8 cellular contexts compared by ENCODE assay signal in the genomic region with DNA sequence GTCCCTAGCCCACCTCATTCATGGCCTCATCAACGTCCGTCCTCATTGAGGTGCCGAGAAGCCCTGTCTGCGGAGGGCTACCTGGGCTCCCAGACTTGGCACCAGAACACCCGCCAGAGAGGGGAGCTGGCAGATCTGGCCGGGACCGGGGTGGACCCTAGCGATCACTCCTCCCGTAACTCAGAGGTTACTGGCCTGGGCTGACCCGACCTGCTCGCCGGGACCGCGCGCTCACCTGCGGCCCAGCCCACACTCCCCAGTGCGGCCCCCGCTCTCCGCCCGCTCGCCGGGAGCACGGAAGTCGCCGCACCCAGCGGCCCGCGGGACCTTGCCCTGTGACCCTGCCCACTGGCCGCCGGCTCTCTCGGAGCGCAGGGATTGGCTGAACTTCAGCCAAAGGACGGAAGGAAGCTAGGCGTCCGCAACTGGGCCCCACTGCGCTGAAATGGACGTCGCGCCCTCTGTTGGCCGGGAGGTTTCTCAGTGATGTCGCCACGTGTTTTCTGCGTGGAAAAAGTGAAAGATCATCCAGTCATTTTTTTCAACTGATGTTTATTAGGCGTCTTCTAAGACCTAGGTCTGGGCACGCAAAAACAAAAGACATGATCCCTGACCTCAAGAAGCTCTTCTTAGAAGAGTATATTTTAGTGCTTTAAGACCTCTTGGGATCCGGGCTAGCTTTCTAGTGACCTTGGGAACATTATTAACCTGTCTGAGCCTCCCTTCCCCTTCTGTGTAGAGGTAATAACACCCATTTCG. TPM values are rescaled to one million over a fixed set of nuclear protein-coding genes. Genes with fewer than 3 reads are reported as not detected.
DNase-seq lines count a peak whose midpoint lies in the region; ATAC-seq, FAIRE-seq and TF ChIP-seq lines count a peak whose summit lies in the region.

Gene SMIM12, minus strand, starts transcription at position 308 of the 759 bp plus-strand sequence. CDS start 3,772 bp downstream, outside the sequence.

- no TSS peak for BruUV-seq in mammary epithelial cell (replicated peaks; lab: Mats Ljungman, UMichigan)

- in situ Hi-C loops in ACHN (cut with HindIII; ENCODE audit: low pct_ligation_motif_present, low pct_unique_long_range_greater_than_20kb, low sequenced_read_pairs) (no loop called here), mammary epithelial cell (cut with MboI; ENCODE audit: low sequenced_read_pairs in 2 of 2) (loop anchor here in 1 of 2 donors (25.0 kb wide), 1 partner anchor 703 kb away; the partner anchor contains the start of genes KIAA0319L, NCDN and TFAP2E)

- intact Hi-C loops in mammary epithelial cell (cut with micrococcal nuclease): loop anchor here (10.0 kb wide), 1 partner anchor 335 kb away; the partner anchor contains the start of gene SFPQ

- peak within 1 kb of the TSS; percentile 88 for H3K9ac ChIP-seq in mammary epithelial cell (ENCODE audit: insufficient read depth, low read length)

- H3K79me2 ChIP-seq in mammary epithelial cell (ENCODE audit: insufficient read depth, low read length): peaks cover 50% of the 10 kb centered on the region

- CTCF ChIA-PET in mammary epithelial cell (lab: Charles Lee; ENCODE audit: low non-redundant PET): interaction anchor here (0.5 to 0.7 kb wide), 5 partner anchors 59 to 1071 kb away, joined by 3 to 25 read pairs (median 3); partner anchors contain the start of gene AGO3

- peak; percentile 98 for ATAC-seq in GM18867 (IDR thresholded peaks at IDR 0.05; ENCODE audit: unreplicated experiment)
- ATAC-seq in HG03108 (IDR thresholded peaks at IDR 0.05; ENCODE audit: unreplicated experiment): peak; percentile 95

- H4K20me1 ChIP-seq in mammary epithelial cell (ENCODE audit: insufficient read depth, low read length): no peaks in the 10 kb centered on the region

- H3K36me3 ChIP-seq in WERI-Rb-1 (peaks cover 22% of the 10 kb centered on the region), mammary epithelial cell (ENCODE audit: insufficient read depth, low read length) (peaks cover 11% of the 10 kb centered on the region), small intestine (ENCODE audit: control insufficient read depth in 2 of 2, insufficient read depth in 2 of 2, low read length in 2 of 2) (peaks cover 5 to 12% of the 10 kb centered on the region in 2 donors)

- H3K9me3 ChIP-seq in WERI-Rb-1 (ENCODE audit: severe bottlenecking) (no peaks in the 10 kb centered on the region), mammary epithelial cell (replicated peaks; ENCODE audit: insufficient read depth, low read length) (no peaks in the 10 kb centered on the region), small intestine (ENCODE audit: control insufficient read depth, low read depth) (no peaks in the 10 kb centered on the region)

- FAIRE-seq in small intestine (lab: Jason Lieb, UNC): peak; percentile 10

- dilution Hi-C loops in mammary epithelial cell (cut with HindIII; ENCODE audit: low sequenced_read_pairs): no loop called here

- H3K27ac ChIP-seq in WERI-Rb-1 (peak within 1 kb of the TSS; percentile 55), mammary epithelial cell (ENCODE audit: insufficient read depth, low read depth, low read length) (peak within 1 kb of the TSS; percentile 66), small intestine (ENCODE audit: low read depth in 1 of 2, low read length in 1 of 2) (peak within 1 kb of the TSS; percentile 88 to 89)

- H3K27me3 ChIP-seq in WERI-Rb-1 (ENCODE audit: insufficient read depth, low read depth, severe bottlenecking) (no peaks in the 10 kb centered on the region), mammary epithelial cell (ENCODE audit: insufficient read depth, low read length) (no peaks in the 10 kb centered on the region), small intestine (ENCODE audit: control insufficient read depth in 2 of 2, insufficient read depth in 2 of 2, low read length in 2 of 2) (no peaks in the 10 kb centered on the region)

- H3K4me2 ChIP-seq in mammary epithelial cell (ENCODE audit: insufficient read depth, low read depth, low read length): peak within 1 kb of the TSS; percentile 72

- DNase-seq in ACHN (peak; percentile 91), NCI-H2196 (lab: John Stamatoyannopoulos, UW; ENCODE audit: unreplicated experiment) (peak; percentile 93), WERI-Rb-1 (peak; percentile 94), mammary epithelial cell (peak; percentile 87), iPS-NIHi11 (ENCODE audit: low spot score) (peak; percentile 100), small intestine (peak; percentile 97)

- peak within 1 kb of the TSS; percentile 90 for H2AFZ ChIP-seq in mammary epithelial cell (ENCODE audit: low read depth, low read length)

- H3K4me3 ChIP-seq in WERI-Rb-1 (ENCODE audit: low read depth, low read length): peak within 1 kb of the TSS; percentile 100
- peak within 1 kb of the TSS; percentile 93 to 99 (median 98) for H3K4me3 ChIP-seq in mammary epithelial cell (replicated peaks in 1 of 3; ENCODE audit: insufficient read depth in 1 of 3, low read depth in 2 of 3, low read length in 3 of 3)
- peak within 1 kb of the TSS; percentile 95 to 97 for H3K4me3 ChIP-seq in small intestine (ENCODE audit: low read depth in 1 of 2, low read length in 2 of 2)

- TF ChIP-seq CTCF in WERI-Rb-1 (IDR thresholded peaks at IDR 0.05; ENCODE audit: low read depth, low read length) (peak; percentile 85), mammary epithelial cell (conservative IDR thresholded peaks at IDR 0.05 in 1 of 2, IDR thresholded peaks at IDR 0.05 in 1 of 2; ENCODE audit: extremely low read depth in 1 of 2, insufficient read depth in 1 of 2, low read depth in 1 of 2, low read length in 2 of 2) (peak; percentile 68 to 85)

- H3K4me1 ChIP-seq in mammary epithelial cell (ENCODE audit: insufficient read depth, low read length) (peaks cover 11% of the 10 kb centered on the region), small intestine (ENCODE audit: control insufficient read depth in 2 of 2, insufficient read depth in 1 of 2, low read depth in 1 of 2, low read length in 1 of 2) (peaks cover 4 to 8% of the 10 kb centered on the region in 2 donors)

- 0% methylated on average over 12 of the region's 47 CpGs for WGBS in mammary epithelial cell (ENCODE audit: low coverage, missing lambda C conversion rate)
- WGBS in small intestine, 3 donors: 1% methylated on average over 42 to 47 of the region's 47 CpGs

RNA-seq across cellular contexts. Expression of gene SMIM12, which starts in this region (rescaled TPM):
- total RNA-seq in mammary epithelial cell: 10 to 100 TPM; 46.7 to 54.5 TPM
- 74.9 TPM for polyA plus RNA-seq in mammary epithelial cell
- polyA minus RNA-seq in mammary epithelial cell: 114 TPM
- polyA plus RNA-seq in small intestine: 10 to 100 TPM; 26.6 to 53.2 (median 40.0) TPM

Comparison
In these comparisons a context has a peak if more than half of its experiments do, and no peak if none do; other contexts are left out.
1. Peak in every context shown above with its lines: DNase-seq, ATAC-seq, H3K4me3 ChIP-seq and H3K27ac ChIP-seq.